In the genomic region with DNA sequence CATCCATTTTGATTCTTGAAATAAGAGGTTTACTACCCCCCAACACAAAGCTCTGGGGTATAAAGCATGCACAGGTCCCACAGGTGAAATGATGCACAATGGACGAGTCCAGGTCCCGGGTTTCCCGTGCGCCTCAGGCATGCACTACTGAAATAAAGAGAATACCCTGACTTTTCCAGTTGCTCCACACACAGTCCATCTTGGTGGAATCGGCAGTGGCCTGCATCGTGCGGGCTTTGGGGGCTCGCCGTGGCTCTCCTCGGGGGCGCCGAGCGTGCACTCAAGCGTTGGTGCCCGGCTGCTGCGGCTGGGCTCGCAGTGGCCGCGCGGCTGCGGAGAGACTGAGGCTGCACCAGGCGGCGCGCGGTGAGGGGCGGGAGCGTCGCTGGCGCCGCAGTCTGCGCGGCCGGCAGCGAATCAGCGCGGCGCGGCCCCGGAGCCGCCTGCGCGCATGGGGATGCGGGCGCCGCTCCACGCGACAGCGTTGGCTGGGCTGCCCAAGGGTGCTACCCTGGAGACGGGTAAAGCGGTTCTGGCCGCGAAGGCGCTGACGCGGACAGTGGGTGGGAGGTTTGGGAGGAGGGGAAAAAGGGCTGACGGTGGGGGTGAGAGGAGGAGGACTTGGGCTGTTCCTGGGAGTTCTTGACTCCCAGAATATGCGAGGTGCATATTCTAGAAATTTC, we compare ENCODE assay signal across 8 cellular contexts. TPM values are rescaled to one million over a fixed set of nuclear protein-coding genes. Genes with fewer than 3 reads are reported as not detected.
DNase-seq lines count a peak whose midpoint lies in the region; ATAC-seq, FAIRE-seq and TF ChIP-seq lines count a peak whose summit lies in the region.

No MANE protein-coding gene starts in this region.

- no peak for DNase-seq in AG10803 (ENCODE audit: low read depth)
- DNase-seq in MG63: peak; percentile 46
- DNase-seq in anterior cingulate cortex (lab: John Stamatoyannopoulos, UW): peak in 51 of 58 donors; percentile 8 to 83 (median 48)
- DNase-seq in left lobe of liver (ENCODE audit: low spot score): no peak
- DNase-seq in urothelium cell line (ENCODE audit: low spot score): peak; percentile 57
- no peak for DNase-seq in GM10248 (ENCODE audit: extremely low spot score)
- no peak for DNase-seq in activated CD4-positive, alpha-beta T cell treated with anti-CD3 and anti-CD28 coated beads, Interleukin-2, amount 50 U/mL, for 1 hour
- no peak for DNase-seq in stimulated activated CD4-positive, alpha-beta T cell treated with anti-CD3 and anti-CD28 coated beads, Interleukin-4, amount 100 ng/mL, for 4 hours

- H3K4me3 ChIP-seq in AG10803 (ENCODE audit: low read length) (peak overlapping the region; percentile 32), MG63 (peak overlapping the region; percentile 32)

- FAIRE-seq in urothelium cell line (lab: Jason Lieb, UNC): peak; percentile 85

- CTCF ChIA-PET in GM10248 (lab: Yijun Ruan, JAX): no interaction called here

- H3K27me3 ChIP-seq in MG63: no peaks in the 10 kb centered on the region; the same call in 1 of the 2 replicates

- POLR2A ChIA-PET in GM10248 (lab: Yijun Ruan, JAX): no interaction called here

- TF ChIP-seq CTCF in AG10803 (conservative IDR thresholded peaks at IDR 0.05; ENCODE audit: low read length): no peak
- no peak for TF ChIP-seq CTCF in GM10248 (IDR thresholded peaks at IDR 0.05; ENCODE audit: control extremely low read depth, extremely low read depth, low read depth, missing control alignments)

- H3K9me3 ChIP-seq in MG63: peaks cover 4% of the 10 kb centered on the region; the same call in 1 of the 2 replicates

- no peaks in the 10 kb centered on the region for H3K36me3 ChIP-seq in MG63

- ATAC-seq in left lobe of liver: peak; percentile 49

RNA-seq across cellular contexts. Expression of a gene that starts 53.8 kb away (rescaled TPM):
- total RNA-seq in MG63 (2014; rRNA removed; shearing (Covaris generic); ENCODE audit: low replicate concordance): not detected in 2 replicates
- not detected for total RNA-seq in left lobe of liver

Comparison
In these comparisons a context has a peak if more than half of its experiments do, and no peak if none do; other contexts are left out.
1. DNase-seq: peak in MG63 (single experiment), anterior cingulate cortex (51 of 58) and urothelium cell line (single experiment); none in AG10803 (single experiment), left lobe of liver (single experiment), GM10248 (single experiment), activated CD4-positive, alpha-beta T cell treated with anti-CD3 and anti-CD28 coated beads, Interleukin-2, amount 50 U/mL, for 1 hour (single experiment) and stimulated activated CD4-positive, alpha-beta T cell treated with anti-CD3 and anti-CD28 coated beads, Interleukin-4, amount 100 ng/mL, for 4 hours (0 of 2).